In the genomic region with DNA sequence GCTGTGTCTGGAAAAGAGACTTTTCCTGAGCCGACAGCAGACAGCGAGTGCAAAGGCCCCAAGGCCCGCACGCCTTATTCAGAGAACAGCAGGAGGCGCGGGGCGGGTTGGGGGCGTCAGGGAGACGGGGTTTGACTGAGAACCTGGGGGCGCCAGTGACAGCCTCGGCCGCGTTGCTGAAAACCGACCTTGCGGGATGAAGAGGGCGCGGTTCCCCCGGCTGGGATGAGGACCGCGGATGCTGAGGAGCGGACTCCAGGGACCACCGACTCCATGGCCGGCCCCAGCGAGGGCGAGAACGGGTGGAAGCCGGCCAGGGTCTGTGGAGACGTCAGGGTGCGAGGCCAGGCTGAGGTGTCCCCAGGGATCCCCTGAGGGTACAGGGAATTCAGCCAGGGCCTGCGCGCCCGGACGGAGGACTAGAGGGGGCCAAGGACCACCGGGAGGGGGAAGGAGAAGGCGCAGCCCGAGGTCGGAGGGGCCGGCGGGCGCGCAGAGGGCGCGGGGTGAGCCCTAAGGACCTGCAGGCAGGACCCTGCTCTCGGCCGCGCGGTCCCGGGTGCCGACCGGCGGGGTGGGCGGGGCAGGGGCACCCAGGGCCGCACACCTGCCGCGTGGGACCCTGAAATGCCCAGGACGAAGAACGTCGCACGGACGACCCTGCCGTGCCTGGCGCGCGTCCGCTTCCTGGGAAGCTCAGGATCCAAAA, we compare ENCODE assay signal across 8 cellular contexts. TPM values are rescaled to one million over a fixed set of nuclear protein-coding genes. Genes with fewer than 3 reads are reported as not detected.
DNase-seq lines count a peak whose midpoint lies in the region; ATAC-seq and TF ChIP-seq lines count a peak whose summit lies in the region.

No MANE protein-coding gene starts in this region.

- peak overlapping the region; percentile 78 for H3K4me3 Mint-ChIP-seq in activated CD8-positive, alpha-beta T cell treated with anti-CD3 and anti-CD28 coated beads for 36 hours

- intact Hi-C loops in Right ventricle myocardium superior (cut with DNase I), result no loop called here
- intact Hi-C loops in cardiac septum (cut with DNase I), result no loop called here
- intact Hi-C loops in activated CD8-positive, alpha-beta T cell treated with anti-CD3 and anti-CD28 coated beads for 36 hours (cut with micrococcal nuclease), result no loop called here
- intact Hi-C loops in upper lobe of right lung (cut with DNase I), result no loop called here

- peaks cover 11% of the 10 kb centered on the region for H3K36me3 Mint-ChIP-seq in activated CD8-positive, alpha-beta T cell treated with anti-CD3 and anti-CD28 coated beads for 36 hours (ENCODE audit: low read depth)

- H3K36me3 ChIP-seq in kidney epithelial cell (ENCODE audit: control insufficient read depth, insufficient read depth, low read length) (no peaks in the 10 kb centered on the region), upper lobe of right lung (no peaks in the 10 kb centered on the region)

- H3K27me3 ChIP-seq in kidney epithelial cell (ENCODE audit: control insufficient read depth, insufficient read depth, low read length), result peaks cover 46% of the 10 kb centered on the region
- peaks cover 11% of the 10 kb centered on the region for H3K27me3 ChIP-seq in upper lobe of right lung

- POLR2A ChIA-PET in activated CD8-positive, alpha-beta T cell treated with anti-CD3 and anti-CD28 coated beads for 36 hours (lab: Charles Lee), result interaction anchor here (1.1 to 2.1 kb wide), 5 partner anchors 48 to 126 kb away, joined by 3 to 7 read pairs (median 3); no protein-coding TSS in a partner anchor

- peaks cover 10% of the 10 kb centered on the region for H3K4me1 ChIP-seq in upper lobe of right lung

- peaks cover 27% of the 10 kb centered on the region for H3K4me1 Mint-ChIP-seq in activated CD8-positive, alpha-beta T cell treated with anti-CD3 and anti-CD28 coated beads for 36 hours (ENCODE audit: low read depth)

- CTCF ChIA-PET in activated CD8-positive, alpha-beta T cell treated with anti-CD3 and anti-CD28 coated beads for 36 hours (lab: Charles Lee), result interaction anchor here (1.0 to 1.4 kb wide), 5 partner anchors 17 to 125 kb away, joined by 3 to 4 read pairs (median 4); no protein-coding TSS in a partner anchor

- peaks cover 29% of the 10 kb centered on the region for H3K27me3 Mint-ChIP-seq in activated CD8-positive, alpha-beta T cell treated with anti-CD3 and anti-CD28 coated beads for 36 hours

- H3K9me3 ChIP-seq in upper lobe of right lung, result no peaks in the 10 kb centered on the region

- peak; percentile 35 for DNase-seq in Right ventricle myocardium superior
- no peak for DNase-seq in cardiac septum (ENCODE audit: low spot score)
- peak; percentile 19 for DNase-seq in activated CD8-positive, alpha-beta T cell treated with anti-CD3 and anti-CD28 coated beads for 36 hours
- no peak for DNase-seq in kidney epithelial cell (ENCODE audit: low read depth)
- DNase-seq in upper lobe of right lung, result peak; percentile 65
- DNase-seq in middle frontal gyrus (ENCODE audit: extremely low spot score, low spot score), result no peak

- no peak for TF ChIP-seq CTCF in activated CD8-positive, alpha-beta T cell treated with anti-CD3 and anti-CD28 coated beads for 36 hours (IDR thresholded peaks at IDR 0.05)
- no peak for TF ChIP-seq CTCF in kidney epithelial cell (IDR thresholded peaks at IDR 0.05; ENCODE audit: insufficient read depth, low read length, poor library complexity, severe bottlenecking)
- no peak for TF ChIP-seq CTCF in upper lobe of right lung (IDR thresholded peaks at IDR 0.05)

- H3K4me3 ChIP-seq in kidney epithelial cell (ENCODE audit: low read depth, low read length), result peak overlapping the region; percentile 37
- peak overlapping the region; percentile 62 for H3K4me3 ChIP-seq in upper lobe of right lung

- no peak overlapping the region for H3K27ac ChIP-seq in upper lobe of right lung

- ATAC-seq in Right ventricle myocardium superior (ENCODE audit: poor library complexity) (no peak), upper lobe of right lung (no peak), HG03457 (IDR thresholded peaks at IDR 0.05; ENCODE audit: unreplicated experiment) (no peak), GM21423 (IDR thresholded peaks at IDR 0.05; ENCODE audit: unreplicated experiment) (no peak)
- no peak for ATAC-seq in activated CD8-positive, alpha-beta T cell treated with anti-CD3 and anti-CD28 coated beads for 36 hours

- no peaks in the 10 kb centered on the region for H3K9me3 Mint-ChIP-seq in activated CD8-positive, alpha-beta T cell treated with anti-CD3 and anti-CD28 coated beads for 36 hours

- peak overlapping the region; percentile 69 for H3K27ac Mint-ChIP-seq in activated CD8-positive, alpha-beta T cell treated with anti-CD3 and anti-CD28 coated beads for 36 hours

RNA-seq across cellular contexts. Expression of gene AHRR, which starts 0.8 kb away (rescaled TPM):
- total RNA-seq in Right ventricle myocardium superior, result 1.8 TPM
- total RNA-seq in cardiac septum, result 0.73 TPM
- total RNA-seq in activated CD8-positive, alpha-beta T cell treated with anti-CD3 and anti-CD28 coated beads for 36 hours, result 10 to 100 TPM; 26.3 to 27.9 TPM
- total RNA-seq in kidney epithelial cell, result 2.6 and 4.9 TPM in 2 replicates
- 11.3 TPM for total RNA-seq in upper lobe of right lung

RNA-seq across cellular contexts. Expression of gene PDCD6, which starts 49.2 kb away (rescaled TPM):
- total RNA-seq in Right ventricle myocardium superior, result 32.4 TPM
- 39.6 TPM for total RNA-seq in cardiac septum
- total RNA-seq in activated CD8-positive, alpha-beta T cell treated with anti-CD3 and anti-CD28 coated beads for 36 hours, result 10 to 100 TPM; 87.1 to 92.4 TPM
- total RNA-seq in kidney epithelial cell, result 92.2 and 122 TPM in 2 replicates
- 69.5 TPM for total RNA-seq in upper lobe of right lung

Comparison
In these comparisons a context has a peak if more than half of its experiments do, and no peak if none do; other contexts are left out.
1. DNase-seq: peak in Right ventricle myocardium superior (single experiment), activated CD8-positive, alpha-beta T cell treated with anti-CD3 and anti-CD28 coated beads for 36 hours (single experiment) and upper lobe of right lung (single experiment); none in cardiac septum (single experiment), kidney epithelial cell (single experiment) and middle frontal gyrus (single experiment).